8 cellular contexts compared by ENCODE assay signal in the genomic region with DNA sequence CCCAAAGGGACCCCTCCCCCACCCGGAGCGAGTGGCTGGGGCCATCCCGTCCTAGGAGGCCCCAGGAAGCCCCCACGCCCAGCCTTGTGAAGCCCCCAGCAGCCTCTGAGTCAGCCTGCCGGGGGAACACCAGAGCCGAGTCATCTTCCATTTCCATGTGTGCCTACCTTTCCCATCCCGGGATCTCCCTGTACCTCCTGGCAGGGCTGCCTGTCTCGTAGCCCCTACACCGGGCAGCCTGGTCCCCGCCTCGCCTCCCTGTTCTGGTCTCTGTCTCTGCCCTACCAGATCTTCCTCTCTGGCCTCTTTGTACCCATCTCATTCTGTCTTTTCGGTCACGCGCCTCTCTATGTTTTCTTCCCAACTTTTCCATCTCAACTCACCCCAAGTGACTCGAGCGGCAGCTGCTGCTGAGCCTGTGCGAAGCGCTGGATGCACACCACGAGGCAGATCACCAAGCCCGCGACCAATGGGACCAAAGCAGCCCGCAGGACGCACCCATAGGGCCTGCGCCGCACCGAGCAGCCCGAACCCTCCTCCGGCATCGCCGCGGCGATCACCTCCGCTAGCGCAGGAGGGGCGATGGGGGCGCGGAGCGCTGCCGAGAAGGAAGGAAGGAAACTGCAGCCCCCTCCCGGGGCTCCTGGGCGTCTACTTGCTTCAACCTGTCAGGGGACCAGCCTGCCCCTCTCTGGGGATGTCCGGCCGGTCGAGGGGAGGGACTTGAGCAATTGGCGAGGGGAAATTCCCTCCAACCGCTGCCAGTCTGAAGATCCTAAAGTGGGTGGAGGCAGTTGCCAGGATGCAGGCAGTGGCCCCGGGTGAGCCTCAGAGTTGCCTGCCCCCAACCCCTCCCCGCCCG.
DNase-seq lines count a peak whose midpoint lies in the region; ATAC-seq and TF ChIP-seq lines count a peak whose summit lies in the region.

A gene with protein sequence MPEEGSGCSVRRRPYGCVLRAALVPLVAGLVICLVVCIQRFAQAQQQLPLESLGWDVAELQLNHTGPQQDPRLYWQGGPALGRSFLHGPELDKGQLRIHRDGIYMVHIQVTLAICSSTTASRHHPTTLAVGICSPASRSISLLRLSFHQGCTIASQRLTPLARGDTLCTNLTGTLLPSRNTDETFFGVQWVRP (minus strand): TSS at position 693 of the 862 bp plus-strand sequence. CDS start 148 bp downstream, at position 545.

- ATAC-seq in GM21515 (IDR thresholded peaks at IDR 0.05; ENCODE audit: unreplicated experiment): peak; percentile 43

- peaks cover 21% of the 10 kb centered on the region for H3K4me1 ChIP-seq in KMS-11 (ENCODE audit: low read depth, poor library complexity, severe bottlenecking)

- H4K20me1 ChIP-seq in KMS-11 (ENCODE audit: insufficient read depth): no peaks in the 10 kb centered on the region

- DNase-seq in DMS114 treated with DMSO at 0.1 percent for 48 hours (lab: John Stamatoyannopoulos, UW; ENCODE audit: unreplicated experiment): peak; percentile 13
- DNase-seq in activated CD8-positive, alpha-beta memory T cell treated with anti-CD3 and anti-CD28 coated beads for 48 hours (ENCODE audit: low read depth in 2 of 3, low spot score in 2 of 3): peak; percentile 31 to 52 (median 47)
- peak; percentile 62 for DNase-seq in germinal center (ENCODE audit: low spot score)
- peak; percentile 45 to 67 for DNase-seq in stimulated activated CD4-positive, alpha-beta T cell treated with anti-CD3 and anti-CD28 coated beads, Interleukin-2, amount 100 ng/mL, for 24 hours
- no peak for DNase-seq in NCI-H1694 treated with DMSO at 0.1 percent for 48 hours (lab: John Stamatoyannopoulos, UW)
- no peak for DNase-seq in HuH-7 (ENCODE audit: low spot score)

- no peaks in the 10 kb centered on the region for H3K27me3 ChIP-seq in KMS-11 (ENCODE audit: insufficient read depth, low read depth)

- TF ChIP-seq CTCF in KMS-11 (conservative IDR thresholded peaks at IDR 0.05; ENCODE audit: low read depth, low read length): no peak

- H2AFZ ChIP-seq in KMS-11 (ENCODE audit: low read depth): peak within 1 kb of the TSS; percentile 68

- H3K4me2 ChIP-seq in KMS-11: peak within 1 kb of the TSS; percentile 88

- H3K9ac ChIP-seq in KMS-11: peak within 1 kb of the TSS; percentile 92

- H3K27ac ChIP-seq in KMS-11: peak within 1 kb of the TSS; percentile 98

- H3K4me3 ChIP-seq in KMS-11 (IDR thresholded peaks at IDR 0.05; ENCODE audit: insufficient read depth, low read depth, low read length): no peak within 1 kb of the TSS

- no peaks in the 10 kb centered on the region for H3K79me2 ChIP-seq in KMS-11 (ENCODE audit: insufficient read depth, low read depth)

- H3K36me3 ChIP-seq in KMS-11 (ENCODE audit: insufficient read depth): no peaks in the 10 kb centered on the region

Comparison
In these comparisons a context has a peak if more than half of its experiments do, and no peak if none do; other contexts are left out.
1. DNase-seq: peak in DMS114 treated with DMSO at 0.1 percent for 48 hours (single experiment), activated CD8-positive, alpha-beta memory T cell treated with anti-CD3 and anti-CD28 coated beads for 48 hours (3 of 3), germinal center (single experiment) and stimulated activated CD4-positive, alpha-beta T cell treated with anti-CD3 and anti-CD28 coated beads, Interleukin-2, amount 100 ng/mL, for 24 hours (2 of 2); none in NCI-H1694 treated with DMSO at 0.1 percent for 48 hours (single experiment) and HuH-7 (single experiment).